Comparison of ENCODE assay signal across 1 cellular context in the genomic region with DNA sequence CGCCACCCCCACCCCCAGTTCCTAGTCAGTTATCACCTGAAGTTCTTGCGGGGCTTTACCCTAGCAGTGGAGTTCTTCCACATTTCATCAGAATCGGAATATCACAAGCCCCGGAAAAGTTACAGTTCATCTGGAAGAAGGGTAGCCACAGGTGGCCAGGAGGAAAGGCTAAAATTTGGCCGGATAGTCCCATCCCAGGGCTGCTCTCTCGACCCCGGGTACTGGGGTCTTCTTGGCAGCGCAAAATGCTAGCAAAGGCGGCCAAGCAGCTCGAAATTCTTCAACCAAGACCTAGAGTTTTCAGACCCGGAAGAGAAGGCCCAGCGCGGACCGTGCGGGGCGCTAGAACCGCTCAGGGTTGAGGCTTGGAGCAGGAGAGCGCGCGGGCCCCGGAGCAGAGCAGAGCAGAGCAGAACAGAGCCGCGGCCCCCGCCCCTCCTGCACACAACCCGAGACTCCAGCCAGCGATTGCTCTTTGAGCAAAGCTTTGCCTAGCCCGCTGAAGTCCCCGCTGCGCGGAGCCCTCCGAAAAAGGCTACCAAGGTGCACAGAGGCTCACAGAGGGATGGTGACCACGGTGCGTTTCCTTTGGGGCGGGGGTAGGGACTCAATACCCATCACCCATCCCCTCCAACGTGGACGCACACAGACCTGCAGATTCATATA.
TF ChIP-seq lines count a peak whose summit lies in the region.

No MANE protein-coding gene starts in this region.

TF ChIP-seq in HepG2, 621 proteins besides CTCF, POLR2A, EP300 and RAD21 (continued from another document):
- TF ChIP-seq, protein P1, sequence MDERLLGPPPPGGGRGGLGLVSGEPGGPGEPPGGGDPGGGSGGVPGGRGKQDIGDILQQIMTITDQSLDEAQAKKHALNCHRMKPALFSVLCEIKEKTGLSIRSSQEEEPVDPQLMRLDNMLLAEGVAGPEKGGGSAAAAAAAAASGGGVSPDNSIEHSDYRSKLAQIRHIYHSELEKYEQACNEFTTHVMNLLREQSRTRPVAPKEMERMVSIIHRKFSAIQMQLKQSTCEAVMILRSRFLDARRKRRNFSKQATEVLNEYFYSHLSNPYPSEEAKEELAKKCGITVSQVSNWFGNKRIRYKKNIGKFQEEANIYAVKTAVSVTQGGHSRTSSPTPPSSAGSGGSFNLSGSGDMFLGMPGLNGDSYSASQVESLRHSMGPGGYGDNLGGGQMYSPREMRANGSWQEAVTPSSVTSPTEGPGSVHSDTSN (CRISPR knock-in tag; IDR thresholded peaks at IDR 0.05): no peak
- TF ChIP-seq SNAI1 (CRISPR knock-in tag; IDR thresholded peaks at IDR 0.05; ENCODE audit: borderline replicate concordance) (no peak), TP53 (CRISPR knock-in tag; conservative IDR thresholded peaks at IDR 0.05) (no peak), ZNF644 (CRISPR knock-in tag; IDR thresholded peaks at IDR 0.05; ENCODE audit: low read depth) (no peak), ZFP41 (CRISPR knock-in tag; IDR thresholded peaks at IDR 0.05; ENCODE audit: borderline replicate concordance) (no peak), ZNF30 (CRISPR knock-in tag; IDR thresholded peaks at IDR 0.05) (no peak), MYNN (CRISPR knock-in tag; IDR thresholded peaks at IDR 0.05; ENCODE audit: low read depth) (no peak), ZNF256 (CRISPR knock-in tag; conservative IDR thresholded peaks at IDR 0.05) (no peak), SP4 (CRISPR knock-in tag; IDR thresholded peaks at IDR 0.05) (no peak), ZNF354B (CRISPR knock-in tag; IDR thresholded peaks at IDR 0.05) (no peak), SMARCC2 (IDR thresholded peaks at IDR 0.05) (no peak), ZFP90 (CRISPR knock-in tag; IDR thresholded peaks at IDR 0.05; ENCODE audit: borderline replicate concordance) (no peak)
